In genomic region chr19:1112254-1113208, GRCh38 we compare ENCODE assay signal across 1 cellular context.
TF ChIP-seq lines count a peak whose summit lies in the region.

No MANE protein-coding gene starts in this region.

TF ChIP-seq in HepG2, 621 proteins besides CTCF, POLR2A, EP300 and RAD21 (continued from another document):
- no peak for TF ChIP-seq ZNF512B (CRISPR knock-in tag; IDR thresholded peaks at IDR 0.05; ENCODE audit: borderline replicate concordance)
- no peak for TF ChIP-seq ZNF556 (CRISPR knock-in tag; IDR thresholded peaks at IDR 0.05; ENCODE audit: borderline replicate concordance)
- no peak; the same call in 1 of the 2 replicates for TF ChIP-seq THAP7 (CRISPR knock-in tag; IDR thresholded peaks at IDR 0.05)
- 0 out of 2 replicates have a peak, but pooled peaks have one; percentile 14 for TF ChIP-seq HOXA3 (CRISPR knock-in tag; IDR thresholded peaks at IDR 0.05)
- TF ChIP-seq NCOA2 (CRISPR knock-in tag; IDR thresholded peaks at IDR 0.05): no peak
- TF ChIP-seq PRMT3 (CRISPR knock-in tag; IDR thresholded peaks at IDR 0.05; ENCODE audit: borderline replicate concordance, low read depth): no peak
- no peak for TF ChIP-seq TFDP1 (CRISPR knock-in tag; IDR thresholded peaks at IDR 0.05; ENCODE audit: borderline replicate concordance)
- TF ChIP-seq PHF20 (CRISPR knock-in tag; IDR thresholded peaks at IDR 0.05): no peak
- TF ChIP-seq ZNF563 (CRISPR knock-in tag; IDR thresholded peaks at IDR 0.05): no peak
- no peak for TF ChIP-seq CEBPG (CRISPR knock-in tag; IDR thresholded peaks at IDR 0.05)
- TF ChIP-seq RARG (CRISPR knock-in tag; IDR thresholded peaks at IDR 0.05; ENCODE audit: low read depth): no peak
- TF ChIP-seq ZNF512 (CRISPR knock-in tag; IDR thresholded peaks at IDR 0.05): no peak
- no peak for TF ChIP-seq PATZ1 (CRISPR knock-in tag; IDR thresholded peaks at IDR 0.05)
- TF ChIP-seq SP2 (CRISPR knock-in tag; IDR thresholded peaks at IDR 0.05): peak; percentile 2; the same call in 1 of the 2 replicates
- TF ChIP-seq AGO2 (optimal IDR thresholded peaks at IDR 0.05; ENCODE audit: low read depth, low read length): peak; percentile 28
- TF ChIP-seq RFXANK (CRISPR knock-in tag; IDR thresholded peaks at IDR 0.05): no peak
- TF ChIP-seq LBX2 (CRISPR knock-in tag; IDR thresholded peaks at IDR 0.05; ENCODE audit: borderline replicate concordance): no peak
- no peak for TF ChIP-seq THRA (CRISPR knock-in tag; IDR thresholded peaks at IDR 0.05; ENCODE audit: borderline replicate concordance)
- no peak for TF ChIP-seq ZNF577 (CRISPR knock-in tag; IDR thresholded peaks at IDR 0.05; ENCODE audit: borderline replicate concordance, low read depth)
- TF ChIP-seq SRSF9 (IDR thresholded peaks at IDR 0.05; ENCODE audit: borderline replicate concordance, insufficient read depth, low read depth, low read length, poor library complexity, severe bottlenecking): no peak
- no peak for TF ChIP-seq IRF1 (CRISPR knock-in tag; IDR thresholded peaks at IDR 0.05; ENCODE audit: low read depth)
- no peak for TF ChIP-seq ZNF292 (CRISPR knock-in tag; IDR thresholded peaks at IDR 0.05; ENCODE audit: borderline replicate concordance, low read depth)
- no peak for TF ChIP-seq GZF1 (CRISPR knock-in tag; IDR thresholded peaks at IDR 0.05)
- 0 out of 2 replicates have a peak, but pooled peaks have one; percentile 8 for TF ChIP-seq ZNF850 (CRISPR knock-in tag; conservative IDR thresholded peaks at IDR 0.05)
- TF ChIP-seq AGO1 (IDR thresholded peaks at IDR 0.05; ENCODE audit: low read depth, low read length, poor library complexity, severe bottlenecking): peak; percentile 35
- no peak for TF ChIP-seq MAFF (IDR thresholded peaks at IDR 0.05; ENCODE audit: low read depth, low read length)
- TF ChIP-seq DMAP1 (CRISPR knock-in tag; IDR thresholded peaks at IDR 0.05): no peak
- TF ChIP-seq ZNF234 (CRISPR knock-in tag; conservative IDR thresholded peaks at IDR 0.05): 0 out of 2 replicates have a peak, but pooled peaks have one; percentile 9
- TF ChIP-seq ZNF598 (CRISPR knock-in tag; IDR thresholded peaks at IDR 0.05; ENCODE audit: borderline replicate concordance): no peak
- TF ChIP-seq SP140L (CRISPR knock-in tag; IDR thresholded peaks at IDR 0.05; ENCODE audit: borderline replicate concordance): no peak
- TF ChIP-seq DPF2 (CRISPR knock-in tag; IDR thresholded peaks at IDR 0.05; ENCODE audit: borderline replicate concordance, low read depth): no peak
- TF ChIP-seq ZNF580 (CRISPR knock-in tag; IDR thresholded peaks at IDR 0.05; ENCODE audit: borderline replicate concordance, low read depth): no peak
- no peak for TF ChIP-seq DDIT3 (CRISPR knock-in tag; IDR thresholded peaks at IDR 0.05)
- no peak for TF ChIP-seq FOXM1 (CRISPR knock-in tag; IDR thresholded peaks at IDR 0.05)
- TF ChIP-seq CBX1 (IDR thresholded peaks at IDR 0.05; ENCODE audit: low read depth): no peak
- no peak for TF ChIP-seq ZNF101 (CRISPR knock-in tag; IDR thresholded peaks at IDR 0.05; ENCODE audit: borderline replicate concordance, low read depth)
- no peak for TF ChIP-seq DR1 (CRISPR knock-in tag; IDR thresholded peaks at IDR 0.05)
